In genomic region chr1:221458430-221459156, GRCh38 we compare ENCODE assay signal across 12 cellular contexts.
DNase-seq lines count a peak whose midpoint lies in the region; ATAC-seq lines count a peak whose summit lies in the region.
"Had no signal": no experiment of that assay in that cellular context is flagged by ENCODE, and none has a peak within 500 bp of the region (broad histone marks: within the 10 kb centered on the region; RNA-seq: fewer than 3 reads in every experiment).

No MANE protein-coding gene starts in this region.

- H3K27ac ChIP-seq in muscle layer of colon (ENCODE audit: low read depth, low read length): peak overlapping the region; percentile 53
- H3K27ac ChIP-seq: brain microvascular endothelial cell had no signal

- peaks cover 25% of the 10 kb centered on the region for H3K4me1 ChIP-seq in muscle layer of colon (ENCODE audit: insufficient read depth, low read length)

- no peaks in the 10 kb centered on the region for H3K27me3 ChIP-seq in muscle layer of colon (ENCODE audit: control insufficient read depth in 1 of 2, insufficient read depth in 2 of 2, low read length in 2 of 2)
- H3K27me3 ChIP-seq: brain microvascular endothelial cell had no signal

- no peaks in the 10 kb centered on the region for H3K9me3 ChIP-seq in muscle layer of colon (ENCODE audit: low read length)

- DNase-seq in Ammon's horn (ENCODE audit: low spot score) (peak; percentile 47), MV-4-11 (lab: John Stamatoyannopoulos, UW) (peak; percentile 90), dedifferentiated amniotic fluid mesenchymal stem cell (ENCODE audit: extremely low spot score) (peak; percentile 90), islet precursor cell (no peak), OCI-M1 (lab: John Stamatoyannopoulos, UW) (no peak)
- DNase-seq: activated CD8-positive, alpha-beta memory T cell treated with anti-CD3 and anti-CD28 coated beads, Interleukin-2, amount 10 ng/mL, durations not matched to agents 7 days and 5 days; brain microvascular endothelial cell; nephron progenitor cell; T-cell had no signal

- H3K4me3 ChIP-seq in muscle layer of colon (ENCODE audit: low read depth in 1 of 2, low read length in 2 of 2): no peak overlapping the region

- ATAC-seq in GM21825 (IDR thresholded peaks at IDR 0.05; ENCODE audit: unreplicated experiment) (no peak), GM19324 (IDR thresholded peaks at IDR 0.05; ENCODE audit: low FRiP score, unreplicated experiment) (no peak)
- ATAC-seq: activated CD8-positive, alpha-beta memory T cell treated with anti-CD3 and anti-CD28 coated beads, Interleukin-2, amount 10 ng/mL, durations not matched to agents 7 days and 5 days; T-cell had no signal

- H3K36me3 ChIP-seq in muscle layer of colon (ENCODE audit: insufficient read depth, low read length): no peaks in the 10 kb centered on the region
- H3K36me3 ChIP-seq: brain microvascular endothelial cell had no signal

- H3K9ac ChIP-seq in muscle layer of colon (ENCODE audit: low read length): no peak overlapping the region

Comparison
In these comparisons a context has a peak if more than half of its experiments do, and no peak if none do; other contexts are left out.
1. DNase-seq: peak in Ammon's horn (single experiment), MV-4-11 (single experiment) and dedifferentiated amniotic fluid mesenchymal stem cell (single experiment); none in islet precursor cell (single experiment) and OCI-M1 (single experiment).